22 cellular contexts compared by ENCODE assay signal in the genomic region with DNA sequence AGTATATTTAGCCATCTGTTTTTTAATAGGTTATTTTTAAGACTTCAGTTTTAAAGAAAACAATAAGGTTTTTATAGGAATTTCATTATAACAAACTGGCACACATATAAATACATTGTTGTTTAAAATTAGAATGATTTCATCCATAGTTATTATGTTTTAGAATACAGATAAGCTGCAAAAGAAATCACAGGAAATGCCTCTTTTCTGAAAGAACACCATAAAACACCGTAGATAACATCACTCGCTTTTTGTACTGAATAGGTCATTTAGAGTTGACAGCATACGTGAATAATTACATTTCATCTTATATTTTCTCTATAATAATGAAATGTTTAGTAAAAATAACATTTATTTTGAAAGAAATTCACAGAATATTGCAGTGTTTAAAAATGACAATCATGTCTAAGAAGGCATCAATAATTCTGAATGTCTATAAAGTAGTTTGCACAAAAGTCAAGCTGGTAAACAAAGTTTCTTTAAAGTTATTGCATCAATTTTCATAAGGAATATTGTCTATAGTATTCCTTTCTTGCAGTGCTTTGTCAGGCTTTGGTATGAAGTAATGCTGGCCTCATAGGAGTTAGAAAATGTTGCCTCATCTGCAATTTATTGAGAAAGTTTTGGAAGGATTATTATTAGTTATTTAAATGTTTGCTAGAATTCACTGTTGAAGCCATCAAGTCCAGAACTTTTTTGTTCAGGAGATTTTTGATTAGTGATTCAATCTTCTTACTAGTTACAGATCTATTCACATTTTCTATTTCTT. TPM values are rescaled to one million over a fixed set of nuclear protein-coding genes. Genes with fewer than 3 reads are reported as not detected.
"Had no signal": no experiment of that assay in that cellular context is flagged by ENCODE, and none has a peak within 500 bp of the region (broad histone marks: within the 10 kb centered on the region; RNA-seq: fewer than 3 reads in every experiment).

No MANE protein-coding gene starts in this region.

- H3K27me3 ChIP-seq: ovary, right atrium auricular region, right lobe of liver, stomach, tibial artery, upper lobe of right lung had no signal

- H3K4me1 ChIP-seq: left ventricle myocardium inferior, right atrium auricular region, right lobe of liver, stomach, tibial artery, upper lobe of right lung had no signal

- DNase-seq: hypothalamus; immature natural killer cell; islet precursor cell; left ventricle myocardium inferior; mesendoderm; naive B cell; ovary; right lobe of liver; stimulated activated CD4-positive, alpha-beta T cell treated with anti-CD3 and anti-CD28 coated beads, Interleukin-1b, Interleukin-23, amount 100 ng/mL, for 48 hours; stimulated activated CD4-positive, alpha-beta T cell treated with anti-CD3 and anti-CD28 coated beads, Interleukin-2, amount 100 ng/mL, for 48 hours; stimulated activated CD4-positive, alpha-beta T cell treated with anti-CD3 and anti-CD28 coated beads, Interleukin-4, amount 100 ng/mL, for 4 hours; stimulated activated CD8-positive, alpha-beta memory T cell treated with anti-CD3 and anti-CD28 coated beads, Interleukin-4, amount 100 ng/mL, for 48 hours; stimulated activated naive CD8-positive, alpha-beta T cell treated with anti-CD3 and anti-CD28 coated beads, Interleukin-15, Interleukin-2, amounts not matched to agents 100 U/mL and 50 U/mL, for 24 hours; stomach; tibial artery; trophoblast cell; upper lobe of right lung had no signal

- H3K9me3 ChIP-seq: ovary, right atrium auricular region, right lobe of liver had no signal

- H3K27ac ChIP-seq: left ventricle myocardium inferior, ovary, right atrium auricular region, right lobe of liver, stomach, thoracic aorta, tibial artery, upper lobe of right lung had no signal

- H3K36me3 ChIP-seq: left ventricle myocardium inferior, ovary, right atrium auricular region, right lobe of liver, stomach, thoracic aorta, tibial artery, upper lobe of right lung had no signal

- H3K4me3 ChIP-seq: left ventricle myocardium inferior, lung, ovary, right atrium auricular region, right lobe of liver, smooth muscle cell, stomach, thoracic aorta, tibial artery, upper lobe of right lung had no signal

- H3K4me2 ChIP-seq: smooth muscle cell had no signal

RNA-seq across cellular contexts. Expression of gene VEGFC, which starts 17.9 kb away (rescaled TPM):
- total RNA-seq: natural killer cell treated with Interleukin-12 subunit alpha and Interleukin-12 subunit beta and Interleukin-15 and Interleukin-18, amount 100 ng/mL, for 72 hours had no signal
- polyA plus RNA-seq: immature natural killer cell had no signal
